Comparison of ENCODE assay signal across 1 cellular context in genomic region chr16:69413045-69413664, GRCh38.
TF ChIP-seq lines count a peak whose summit lies in the region.

No MANE protein-coding gene starts in this region.

TF ChIP-seq in IMR-90, 13 proteins besides CTCF, POLR2A, EP300 and RAD21 (continued from another document):
- TF ChIP-seq, protein P1, sequence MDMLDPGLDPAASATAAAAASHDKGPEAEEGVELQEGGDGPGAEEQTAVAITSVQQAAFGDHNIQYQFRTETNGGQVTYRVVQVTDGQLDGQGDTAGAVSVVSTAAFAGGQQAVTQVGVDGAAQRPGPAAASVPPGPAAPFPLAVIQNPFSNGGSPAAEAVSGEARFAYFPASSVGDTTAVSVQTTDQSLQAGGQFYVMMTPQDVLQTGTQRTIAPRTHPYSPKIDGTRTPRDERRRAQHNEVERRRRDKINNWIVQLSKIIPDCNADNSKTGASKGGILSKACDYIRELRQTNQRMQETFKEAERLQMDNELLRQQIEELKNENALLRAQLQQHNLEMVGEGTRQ (IDR thresholded peaks at IDR 0.05; ENCODE audit: low read depth, low read length): no peak
- TF ChIP-seq RFX5 (IDR thresholded peaks at IDR 0.05; ENCODE audit: low read depth, low read length) (no peak), MAZ (IDR thresholded peaks at IDR 0.05; ENCODE audit: borderline replicate concordance, low read depth, low read length) (no peak), SMC3 (IDR thresholded peaks at IDR 0.05; ENCODE audit: low read depth, low read length) (no peak), MXI1 (IDR thresholded peaks at IDR 0.05; ENCODE audit: borderline replicate concordance, low read depth, low read length) (no peak), CEBPB (IDR thresholded peaks at IDR 0.05; ENCODE audit: low read depth, low read length) (no peak), RCOR1 (IDR thresholded peaks at IDR 0.05; ENCODE audit: insufficient replicate concordance, low read length) (no peak)
- TF ChIP-seq, protein P2, sequence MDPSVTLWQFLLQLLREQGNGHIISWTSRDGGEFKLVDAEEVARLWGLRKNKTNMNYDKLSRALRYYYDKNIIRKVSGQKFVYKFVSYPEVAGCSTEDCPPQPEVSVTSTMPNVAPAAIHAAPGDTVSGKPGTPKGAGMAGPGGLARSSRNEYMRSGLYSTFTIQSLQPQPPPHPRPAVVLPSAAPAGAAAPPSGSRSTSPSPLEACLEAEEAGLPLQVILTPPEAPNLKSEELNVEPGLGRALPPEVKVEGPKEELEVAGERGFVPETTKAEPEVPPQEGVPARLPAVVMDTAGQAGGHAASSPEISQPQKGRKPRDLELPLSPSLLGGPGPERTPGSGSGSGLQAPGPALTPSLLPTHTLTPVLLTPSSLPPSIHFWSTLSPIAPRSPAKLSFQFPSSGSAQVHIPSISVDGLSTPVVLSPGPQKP (IDR thresholded peaks at IDR 0.05; ENCODE audit: borderline replicate concordance, low read depth, low read length): no peak
TF ChIP-seq in IMR-90: peak in this region for 0.
